2 cellular contexts compared by ENCODE assay signal in the genomic region with DNA sequence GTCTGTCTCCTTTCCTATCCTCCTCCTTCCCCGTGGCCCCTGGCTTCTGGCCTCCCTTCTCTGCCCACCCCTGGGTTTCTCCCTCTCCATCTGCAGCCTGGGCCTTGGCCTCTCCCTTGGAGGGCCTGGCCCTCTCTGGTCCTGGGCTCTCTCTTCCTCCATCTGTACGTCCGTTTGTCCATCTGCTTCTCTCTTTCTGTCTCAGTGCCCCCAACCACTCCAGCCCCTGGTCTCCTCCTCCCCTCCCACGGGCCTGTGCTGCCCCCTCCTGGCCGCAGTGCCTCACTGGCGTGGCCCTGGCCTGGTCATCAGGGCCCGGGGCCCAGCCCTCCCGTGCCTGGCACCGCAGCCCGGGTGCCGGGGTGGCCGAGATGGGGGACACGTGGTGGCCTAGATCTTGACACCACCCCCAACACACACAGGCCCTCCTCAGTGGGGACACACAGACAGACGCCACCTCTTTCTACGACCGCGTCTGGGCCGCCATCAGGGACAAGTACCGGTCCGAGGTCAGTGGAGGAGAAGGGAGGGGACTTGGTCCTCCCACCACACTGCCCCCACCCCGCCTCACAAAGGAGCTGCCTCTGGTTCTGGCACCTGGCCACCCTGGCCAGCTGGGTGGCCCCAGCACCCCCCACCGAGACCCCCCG.
TF ChIP-seq lines count a peak whose summit lies in the region.

No MANE protein-coding gene starts in this region.

TF ChIP-seq in HEK293T, 16 proteins besides CTCF, POLR2A, EP300 and RAD21:
- TF ChIP-seq ZNF384 (IDR thresholded peaks at IDR 0.05) (no peak), L3MBTL2 (conservative IDR thresholded peaks at IDR 0.05) (no peak), LEF1 (IDR thresholded peaks at IDR 0.05; ENCODE audit: borderline replicate concordance) (no peak), SUZ12 (IDR thresholded peaks at IDR 0.05) (no peak), ELF4 (IDR thresholded peaks at IDR 0.05) (no peak), ARNT (IDR thresholded peaks at IDR 0.05) (no peak), CTBP1 (IDR thresholded peaks at IDR 0.05; ENCODE audit: borderline replicate concordance) (no peak)
- TF ChIP-seq, protein P1, sequence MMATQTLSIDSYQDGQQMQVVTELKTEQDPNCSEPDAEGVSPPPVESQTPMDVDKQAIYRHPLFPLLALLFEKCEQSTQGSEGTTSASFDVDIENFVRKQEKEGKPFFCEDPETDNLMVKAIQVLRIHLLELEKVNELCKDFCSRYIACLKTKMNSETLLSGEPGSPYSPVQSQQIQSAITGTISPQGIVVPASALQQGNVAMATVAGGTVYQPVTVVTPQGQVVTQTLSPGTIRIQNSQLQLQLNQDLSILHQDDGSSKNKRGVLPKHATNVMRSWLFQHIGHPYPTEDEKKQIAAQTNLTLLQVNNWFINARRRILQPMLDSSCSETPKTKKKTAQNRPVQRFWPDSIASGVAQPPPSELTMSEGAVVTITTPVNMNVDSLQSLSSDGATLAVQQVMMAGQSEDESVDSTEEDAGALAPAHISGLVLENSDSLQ (IDR thresholded peaks at IDR 0.05), result no peak
TF ChIP-seq in HEK293T: peak in this region for 0.

TF ChIP-seq in endothelial cell of umbilical vein, 7 proteins besides CTCF, POLR2A, EP300 and RAD21:
- TF ChIP-seq POLR2AphosphoS5 (IDR thresholded peaks at IDR 0.05; ENCODE audit: insufficient read depth, low read depth, low read length), result no peak
- TF ChIP-seq EZH2 (IDR thresholded peaks at IDR 0.05; ENCODE audit: borderline replicate concordance, low read depth, low read length, severe bottlenecking), result no peak
